ENCODE assay signal across 1 cellular context in genomic region chr5:74866653-74867162, GRCh38.
A peak's percentile ranks its signal among the peaks of the same experiment; 100 is the strongest.
TF ChIP-seq lines count a peak whose summit lies in the region.

No MANE protein-coding gene starts in this region.

TF ChIP-seq in WTC11, 78 proteins besides CTCF, POLR2A, EP300 and RAD21 (continued from another document):
- TF ChIP-seq STAT6 (CRISPR knock-in tag; conservative IDR thresholded peaks at IDR 0.05; ENCODE audit: low read depth) (no peak), SMAD3 (CRISPR knock-in tag; IDR thresholded peaks at IDR 0.05; ENCODE audit: borderline replicate concordance) (0 out of 2 replicates have a peak, but pooled peaks have one; percentile 32), HMGXB4 (CRISPR knock-in tag; IDR thresholded peaks at IDR 0.05) (0 out of 2 replicates have a peak, but pooled peaks have one; percentile 34), SP1 (CRISPR knock-in tag; conservative IDR thresholded peaks at IDR 0.05) (0 out of 2 replicates have a peak, but pooled peaks have one; percentile 3)
